In the genomic region with DNA sequence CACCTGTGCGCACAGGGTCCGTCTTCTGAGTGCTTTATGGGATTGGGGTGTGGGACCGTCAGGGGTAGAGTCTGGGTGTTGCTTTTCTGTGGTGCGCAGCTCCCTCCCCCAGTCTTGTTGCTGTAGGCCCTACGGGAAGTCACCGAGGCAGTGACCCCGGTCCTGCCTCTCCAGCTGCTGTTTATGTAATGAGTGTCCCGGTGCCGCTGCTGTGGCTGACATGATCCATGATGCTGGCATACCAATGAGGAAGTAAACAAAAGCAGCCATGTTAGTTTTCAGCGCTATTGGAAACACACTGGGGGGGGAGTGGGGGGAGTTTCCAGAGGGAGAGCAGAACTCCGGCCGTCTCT, we compare ENCODE assay signal across 1 cellular context.
TF ChIP-seq lines count a peak whose summit lies in the region.

No MANE protein-coding gene starts in this region.

TF ChIP-seq in HepG2, 621 proteins besides CTCF, POLR2A, EP300 and RAD21 (continued from another document):
- TF ChIP-seq ZNF234 (CRISPR knock-in tag; conservative IDR thresholded peaks at IDR 0.05) (no peak), ZSCAN29 (CRISPR knock-in tag; conservative IDR thresholded peaks at IDR 0.05) (no peak), ZSCAN9 (CRISPR knock-in tag; IDR thresholded peaks at IDR 0.05; ENCODE audit: borderline replicate concordance) (no peak), KDM5B (CRISPR knock-in tag; IDR thresholded peaks at IDR 0.05; ENCODE audit: borderline replicate concordance) (no peak), TRIM24 (CRISPR knock-in tag; IDR thresholded peaks at IDR 0.05) (no peak), SMAD3 (CRISPR knock-in tag; IDR thresholded peaks at IDR 0.05) (no peak), JARID2 (CRISPR knock-in tag; IDR thresholded peaks at IDR 0.05; ENCODE audit: insufficient replicate concordance) (no peak), ARHGAP35 (CRISPR knock-in tag; IDR thresholded peaks at IDR 0.05; ENCODE audit: borderline replicate concordance) (no peak), E2F2 (CRISPR knock-in tag; IDR thresholded peaks at IDR 0.05; ENCODE audit: borderline replicate concordance) (no peak), TMF1 (CRISPR knock-in tag; IDR thresholded peaks at IDR 0.05; ENCODE audit: low read depth) (no peak), REXO4 (CRISPR knock-in tag; IDR thresholded peaks at IDR 0.05; ENCODE audit: borderline replicate concordance) (no peak), HNRNPL (IDR thresholded peaks at IDR 0.05; ENCODE audit: low read depth, low read length) (no peak), ZFP37 (CRISPR knock-in tag; IDR thresholded peaks at IDR 0.05; ENCODE audit: borderline replicate concordance) (no peak), RARG (CRISPR knock-in tag; IDR thresholded peaks at IDR 0.05; ENCODE audit: low read depth) (no peak), ZNF720 (CRISPR knock-in tag; IDR thresholded peaks at IDR 0.05) (no peak), PTBP1 (IDR thresholded peaks at IDR 0.05; ENCODE audit: low read depth, low read length, poor library complexity, severe bottlenecking) (peak; percentile 38), PHB2 (IDR thresholded peaks at IDR 0.05; ENCODE audit: partially characterized antibody) (no peak), SPEN (CRISPR knock-in tag; IDR thresholded peaks at IDR 0.05; ENCODE audit: low read depth) (no peak), NR2F2 (IDR thresholded peaks at IDR 0.05; ENCODE audit: borderline replicate concordance, low read depth) (no peak), RARA (CRISPR knock-in tag; IDR thresholded peaks at IDR 0.05) (peak; percentile 77), ZNF567 (CRISPR knock-in tag; IDR thresholded peaks at IDR 0.05; ENCODE audit: borderline replicate concordance) (no peak), HMGXB3 (CRISPR knock-in tag; IDR thresholded peaks at IDR 0.05; ENCODE audit: borderline replicate concordance) (no peak; the same call in 1 of the 2 replicates), ZNF44 (CRISPR knock-in tag; IDR thresholded peaks at IDR 0.05) (no peak), CBFB (CRISPR knock-in tag; IDR thresholded peaks at IDR 0.05) (no peak), HDAC2 (CRISPR knock-in tag; IDR thresholded peaks at IDR 0.05) (no peak; the same call in 1 of the 2 replicates), NFRKB (IDR thresholded peaks at IDR 0.05) (no peak), IRX3 (CRISPR knock-in tag; IDR thresholded peaks at IDR 0.05; ENCODE audit: borderline replicate concordance, low read depth) (no peak), MLX (CRISPR knock-in tag; IDR thresholded peaks at IDR 0.05) (no peak), SIX1 (CRISPR knock-in tag; IDR thresholded peaks at IDR 0.05; ENCODE audit: borderline replicate concordance) (no peak), REL (CRISPR knock-in tag; conservative IDR thresholded peaks at IDR 0.05) (no peak), MXD1 (CRISPR knock-in tag; IDR thresholded peaks at IDR 0.05) (no peak)
- TF ChIP-seq, protein P1, sequence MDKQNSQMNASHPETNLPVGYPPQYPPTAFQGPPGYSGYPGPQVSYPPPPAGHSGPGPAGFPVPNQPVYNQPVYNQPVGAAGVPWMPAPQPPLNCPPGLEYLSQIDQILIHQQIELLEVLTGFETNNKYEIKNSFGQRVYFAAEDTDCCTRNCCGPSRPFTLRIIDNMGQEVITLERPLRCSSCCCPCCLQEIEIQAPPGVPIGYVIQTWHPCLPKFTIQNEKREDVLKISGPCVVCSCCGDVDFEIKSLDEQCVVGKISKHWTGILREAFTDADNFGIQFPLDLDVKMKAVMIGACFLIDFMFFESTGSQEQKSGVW (CRISPR knock-in tag; IDR thresholded peaks at IDR 0.05; ENCODE audit: borderline replicate concordance), result no peak
